8 cellular contexts compared by ENCODE assay signal in genomic region chr5:76403963-76404693, GRCh38. TPM values are rescaled to one million over a fixed set of nuclear protein-coding genes. Genes with fewer than 3 reads are reported as not detected.
DNase-seq lines count a peak whose midpoint lies in the region; ATAC-seq and TF ChIP-seq lines count a peak whose summit lies in the region.

No MANE protein-coding gene starts in this region.

- H3K27ac ChIP-seq in GM23338 (ENCODE audit: low read depth): no peak overlapping the region
- peak overlapping the region; percentile 82 to 89 (median 88) for H3K27ac ChIP-seq in Peyer's patch

- peak overlapping the region; percentile 87; the same call in 1 of the 2 replicates for H2AFZ ChIP-seq in GM23338

- TF ChIP-seq POLR2A in Peyer's patch (IDR thresholded peaks at IDR 0.05): peak in 1 of 2 donors; percentile 5

- peak overlapping the region; percentile 80 for H3K4me2 ChIP-seq in GM23338

- peak overlapping the region; percentile 91 for H3K4me3 Mint-ChIP-seq in GM23338
- H3K4me3 Mint-ChIP-seq in activated naive CD4-positive, alpha-beta T cell treated with anti-CD3 and anti-CD28 coated beads, Interleukin-2, amount 10 ng/mL, durations not matched to agents 7 days and 5 days: peak overlapping the region; percentile 88

- H3K36me3 ChIP-seq in GM23338 (ENCODE audit: insufficient read depth) (0 out of 2 replicates have a peak, but pooled peaks cover 4% of the 10 kb centered on the region), Peyer's patch (no peaks in the 10 kb centered on the region)

- peaks cover 13% of the 10 kb centered on the region for H3K27me3 Mint-ChIP-seq in GM23338 (ENCODE audit: insufficient read depth, low read depth, poor library complexity)
- peaks cover 13% of the 10 kb centered on the region for H3K27me3 Mint-ChIP-seq in activated naive CD4-positive, alpha-beta T cell treated with anti-CD3 and anti-CD28 coated beads, Interleukin-2, amount 10 ng/mL, durations not matched to agents 7 days and 5 days

- peaks cover 45% of the 10 kb centered on the region for H3K4me1 Mint-ChIP-seq in GM23338
- H3K4me1 Mint-ChIP-seq in activated naive CD4-positive, alpha-beta T cell treated with anti-CD3 and anti-CD28 coated beads, Interleukin-2, amount 10 ng/mL, durations not matched to agents 7 days and 5 days: peaks cover 67% of the 10 kb centered on the region

- CTCF ChIA-PET in activated naive CD4-positive, alpha-beta T cell treated with anti-CD3 and anti-CD28 coated beads, Interleukin-2, amount 10 ng/mL, durations not matched to agents 7 days and 5 days (lab: Charles Lee): interaction anchor here (0.7 to 7.4 kb wide), 14 partner anchors 66 to 371 kb away, joined by 3 to 106 read pairs (median 4); no protein-coding TSS in a partner anchor

- DNase-seq in DMS114 treated with DMSO at 0.1 percent for 48 hours (lab: John Stamatoyannopoulos, UW; ENCODE audit: unreplicated experiment) (peak; percentile 30), GM23338 (ENCODE audit: low spot score) (peak; percentile 93), Peyer's patch (peak; percentile 62 to 88 (median 83)), islet precursor cell (peak; percentile 84), NCI-H774 (lab: John Stamatoyannopoulos, UW) (no peak), NCI-H2196 (lab: John Stamatoyannopoulos, UW; ENCODE audit: unreplicated experiment) (no peak)
- peak; percentile 81 for DNase-seq in activated naive CD4-positive, alpha-beta T cell treated with anti-CD3 and anti-CD28 coated beads, Interleukin-2, amount 10 ng/mL, durations not matched to agents 7 days and 5 days
- peak; percentile 52 for DNase-seq in stimulated activated CD4-positive, alpha-beta T cell treated with anti-CD3 and anti-CD28 coated beads, Interleukin-2, amount 100 ng/mL, for 4 hours (ENCODE audit: low read depth)

- H3K9me2 ChIP-seq in GM23338 (ENCODE audit: insufficient read depth): no peaks in the 10 kb centered on the region; the same call in 1 of the 2 replicates

- ATAC-seq in GM23338: peak; percentile 88

- no peaks in the 10 kb centered on the region for H3K9me3 Mint-ChIP-seq in GM23338
- no peaks in the 10 kb centered on the region for H3K9me3 Mint-ChIP-seq in activated naive CD4-positive, alpha-beta T cell treated with anti-CD3 and anti-CD28 coated beads, Interleukin-2, amount 10 ng/mL, durations not matched to agents 7 days and 5 days

- H3K27me3 ChIP-seq in GM23338 (ENCODE audit: insufficient read depth) (no peaks in the 10 kb centered on the region), Peyer's patch (no peaks in the 10 kb centered on the region)

- H3K36me3 Mint-ChIP-seq in GM23338 (ENCODE audit: low read depth): no peaks in the 10 kb centered on the region
- peaks cover 28% of the 10 kb centered on the region for H3K36me3 Mint-ChIP-seq in activated naive CD4-positive, alpha-beta T cell treated with anti-CD3 and anti-CD28 coated beads, Interleukin-2, amount 10 ng/mL, durations not matched to agents 7 days and 5 days

- H3K4me3 ChIP-seq in GM23338 (peak overlapping the region; percentile 90), Peyer's patch (peak overlapping the region; percentile 67 to 77 (median 74))

- H3K4me1 ChIP-seq in GM23338 (ENCODE audit: insufficient read depth): peaks cover 33% of the 10 kb centered on the region
- H3K4me1 ChIP-seq in Peyer's patch: peaks cover 0 to 13% (median 0%) of the 10 kb centered on the region in 4 donors

- 0 out of 2 replicates have a peak, but pooled peaks cover 4% of the 10 kb centered on the region for H3F3A ChIP-seq in GM23338 (replicated peaks; ENCODE audit: low read depth)

- TF ChIP-seq CTCF in GM23338 (conservative IDR thresholded peaks at IDR 0.05; ENCODE audit: low read depth in 2 of 2) (peak in 1 of 2 experiments; percentile 75; a peak in 2 of 4 replicates), Peyer's patch (IDR thresholded peaks at IDR 0.05) (no peak)

- 0 out of 2 replicates have a peak, but pooled peaks cover 5% of the 10 kb centered on the region for H4K20me1 ChIP-seq in GM23338 (replicated peaks; ENCODE audit: insufficient read depth)

- no peak overlapping the region for H3K27ac Mint-ChIP-seq in GM23338
- peak overlapping the region; percentile 100 for H3K27ac Mint-ChIP-seq in activated naive CD4-positive, alpha-beta T cell treated with anti-CD3 and anti-CD28 coated beads, Interleukin-2, amount 10 ng/mL, durations not matched to agents 7 days and 5 days

- peaks cover 51% of the 10 kb centered on the region for H3K79me2 ChIP-seq in GM23338 (replicated peaks; ENCODE audit: insufficient read depth)

- H3K9me3 ChIP-seq in Peyer's patch: no peaks in the 10 kb centered on the region

TF ChIP-seq in GM23338, 12 proteins besides CTCF, POLR2A, EP300 and RAD21:
- TF ChIP-seq JUNB (IDR thresholded peaks at IDR 0.05; ENCODE audit: unreplicated experiment) (no peak), ETS1 (IDR thresholded peaks at IDR 0.05) (no peak)
- TF ChIP-seq, protein P1, sequence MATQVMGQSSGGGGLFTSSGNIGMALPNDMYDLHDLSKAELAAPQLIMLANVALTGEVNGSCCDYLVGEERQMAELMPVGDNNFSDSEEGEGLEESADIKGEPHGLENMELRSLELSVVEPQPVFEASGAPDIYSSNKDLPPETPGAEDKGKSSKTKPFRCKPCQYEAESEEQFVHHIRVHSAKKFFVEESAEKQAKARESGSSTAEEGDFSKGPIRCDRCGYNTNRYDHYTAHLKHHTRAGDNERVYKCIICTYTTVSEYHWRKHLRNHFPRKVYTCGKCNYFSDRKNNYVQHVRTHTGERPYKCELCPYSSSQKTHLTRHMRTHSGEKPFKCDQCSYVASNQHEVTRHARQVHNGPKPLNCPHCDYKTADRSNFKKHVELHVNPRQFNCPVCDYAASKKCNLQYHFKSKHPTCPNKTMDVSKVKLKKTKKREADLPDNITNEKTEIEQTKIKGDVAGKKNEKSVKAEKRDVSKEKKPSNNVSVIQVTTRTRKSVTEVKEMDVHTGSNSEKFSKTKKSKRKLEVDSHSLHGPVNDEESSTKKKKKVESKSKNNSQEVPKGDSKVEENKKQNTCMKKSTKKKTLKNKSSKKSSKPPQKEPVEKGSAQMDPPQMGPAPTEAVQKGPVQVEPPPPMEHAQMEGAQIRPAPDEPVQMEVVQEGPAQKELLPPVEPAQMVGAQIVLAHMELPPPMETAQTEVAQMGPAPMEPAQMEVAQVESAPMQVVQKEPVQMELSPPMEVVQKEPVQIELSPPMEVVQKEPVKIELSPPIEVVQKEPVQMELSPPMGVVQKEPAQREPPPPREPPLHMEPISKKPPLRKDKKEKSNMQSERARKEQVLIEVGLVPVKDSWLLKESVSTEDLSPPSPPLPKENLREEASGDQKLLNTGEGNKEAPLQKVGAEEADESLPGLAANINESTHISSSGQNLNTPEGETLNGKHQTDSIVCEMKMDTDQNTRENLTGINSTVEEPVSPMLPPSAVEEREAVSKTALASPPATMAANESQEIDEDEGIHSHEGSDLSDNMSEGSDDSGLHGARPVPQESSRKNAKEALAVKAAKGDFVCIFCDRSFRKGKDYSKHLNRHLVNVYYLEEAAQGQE (IDR thresholded peaks at IDR 0.05; ENCODE audit: unreplicated experiment): no peak

RNA-seq across cellular contexts. Expression of gene IQGAP2, which starts 1.0 kb away (rescaled TPM):
- 55.8 and 86.5 TPM in 2 replicates for total RNA-seq in GM23338 (2014; rRNA removed; shearing (Covaris generic))
- polyA plus RNA-seq in GM23338 (2016; fragmentation: Nextera tagmentation; extraction: Ambion mirVana): 57.3 and 60.0 TPM in 2 replicates
- total RNA-seq in Peyer's patch: 100 to 1,000 TPM in 1 of 4 donors, 10 to 100 TPM in 3; 58.6 to 110 (median 84.7) TPM

Comparison
In these comparisons a context has a peak if more than half of its experiments do, and no peak if none do; other contexts are left out.
1. DNase-seq: peak in DMS114 treated with DMSO at 0.1 percent for 48 hours (single experiment), GM23338 (single experiment), Peyer's patch (3 of 3), activated naive CD4-positive, alpha-beta T cell treated with anti-CD3 and anti-CD28 coated beads, Interleukin-2, amount 10 ng/mL, durations not matched to agents 7 days and 5 days (single experiment), islet precursor cell (single experiment) and stimulated activated CD4-positive, alpha-beta T cell treated with anti-CD3 and anti-CD28 coated beads, Interleukin-2, amount 100 ng/mL, for 4 hours (single experiment); none in NCI-H774 (single experiment) and NCI-H2196 (single experiment).